In genomic region chr2:127941461-127941860, GRCh38 we compare ENCODE assay signal across 19 cellular contexts.
"Had no signal": no experiment of that assay in that cellular context is flagged by ENCODE, and none has a peak within 500 bp of the region (broad histone marks: within the 10 kb centered on the region; RNA-seq: fewer than 3 reads in every experiment).

No MANE protein-coding gene starts in this region.

- H3K27me3 Mint-ChIP-seq: effector memory CD8-positive, alpha-beta T cell; natural killer cell treated with Interleukin-12 subunit alpha and Interleukin-12 subunit beta and Interleukin-15 and Interleukin-18, amount 100 ng/mL, for 72 hours; type B pancreatic cell had no signal

- H3K4me3 ChIP-seq: esophagus squamous epithelium, gastroesophageal sphincter, left ventricle myocardium inferior, lower lobe of right lung, suprapubic skin, thyroid gland had no signal

- H3K4me1 ChIP-seq: esophagus squamous epithelium, gastroesophageal sphincter, left ventricle myocardium inferior, lower lobe of right lung, suprapubic skin, thyroid gland had no signal

- H3K27me3 ChIP-seq: esophagus squamous epithelium, gastroesophageal sphincter, suprapubic skin, thyroid gland had no signal

- H3K27ac Mint-ChIP-seq: type B pancreatic cell had no signal

- DNase-seq: effector memory CD8-positive, alpha-beta T cell; esophagus squamous epithelium; foreskin fibroblast; glutamatergic neuron; kidney; left cardiac atrium; left ventricle myocardium inferior; lower lobe of right lung; mesenchymal stem cell; midbrain; posterior cingulate gyrus; stimulated activated CD4-positive, alpha-beta T cell treated with anti-CD3 and anti-CD28 coated beads, Interleukin-2, amount 100 ng/mL, for 24 hours; stimulated activated naive CD4-positive, alpha-beta T cell treated with Interleukin-2 at 50 U/mL for 16 hours; thyroid gland had no signal

- H3K9me3 Mint-ChIP-seq: effector memory CD8-positive, alpha-beta T cell; natural killer cell treated with Interleukin-12 subunit alpha and Interleukin-12 subunit beta and Interleukin-15 and Interleukin-18, amount 100 ng/mL, for 72 hours; type B pancreatic cell had no signal

- H3K9me3 ChIP-seq: esophagus squamous epithelium, gastroesophageal sphincter, left ventricle myocardium inferior, lower lobe of right lung, suprapubic skin, thyroid gland had no signal

- FAIRE-seq: kidney, urothelium cell line had no signal

- H3K4me3 Mint-ChIP-seq: effector memory CD8-positive, alpha-beta T cell; natural killer cell treated with Interleukin-12 subunit alpha and Interleukin-12 subunit beta and Interleukin-15 and Interleukin-18, amount 100 ng/mL, for 72 hours; type B pancreatic cell had no signal

- H3K27ac ChIP-seq: esophagus squamous epithelium, gastroesophageal sphincter, left ventricle myocardium inferior, lower lobe of right lung, suprapubic skin, thyroid gland had no signal
